Comparison of ENCODE assay signal across 17 cellular contexts in genomic region chr6:150628908-150629307, GRCh38. TPM values are rescaled to one million over a fixed set of nuclear protein-coding genes. Genes with fewer than 3 reads are reported as not detected.
DNase-seq lines count a peak whose midpoint lies in the region; ATAC-seq, FAIRE-seq and TF ChIP-seq lines count a peak whose summit lies in the region.
"Had no signal": no experiment of that assay in that cellular context is flagged by ENCODE, and none has a peak within 500 bp of the region (broad histone marks: within the 10 kb centered on the region; RNA-seq: fewer than 3 reads in every experiment).

No MANE protein-coding gene starts in this region.

- DNase-seq in activated B cell treated with CpG ODN at 0.5 μM for 24 hours (no peak), left lobe of liver (ENCODE audit: low spot score) (peak; percentile 64), progenitor cell of endocrine pancreas (ENCODE audit: low spot score, unreplicated experiment) (no peak), NCI-H226 (no peak), frontal cortex (ENCODE audit: low spot score in 2 of 2) (no peak), posterior cingulate gyrus (no peak), GM13977 (ENCODE audit: low spot score) (no peak)
- DNase-seq: CD4-positive, alpha-beta T cell; HCEC 1CT; KBM-7; NCI-H1092; NCI-H146; NCI-H2081; NCI-H510A; NCI-H82; Peyer's patch had no signal

- in situ Hi-C loops in GM13977 (cut with MboI; ENCODE audit: low pct_unique_long_range_greater_than_20kb, low sequenced_read_pairs, unreplicated experiment): no loop called here

- ATAC-seq in activated B cell treated with CpG ODN at 0.5 μM for 24 hours (ENCODE audit: low read depth) (no peak), left lobe of liver (peak; percentile 84)
- ATAC-seq: Right ventricle myocardium inferior had no signal

- no peak for FAIRE-seq in frontal cortex (lab: Jason Lieb, UNC)

- peak overlapping the region; percentile 94 for H3K27ac Mint-ChIP-seq in activated B cell treated with CpG ODN at 0.5 μM for 24 hours
- H3K27ac Mint-ChIP-seq in progenitor cell of endocrine pancreas: peak overlapping the region; percentile 53
- H3K27ac Mint-ChIP-seq: CD4-positive, alpha-beta T cell had no signal

- TF ChIP-seq CTCF in activated B cell treated with CpG ODN at 0.5 μM for 24 hours (IDR thresholded peaks at IDR 0.05) (no peak), progenitor cell of endocrine pancreas (IDR thresholded peaks at IDR 0.05; ENCODE audit: unreplicated experiment) (no peak), GM13977 (IDR thresholded peaks at IDR 0.05; ENCODE audit: extremely low read depth, insufficient read depth, missing control alignments) (no peak)

- H3K4me1 Mint-ChIP-seq in activated B cell treated with CpG ODN at 0.5 μM for 24 hours (peaks cover 90% of the 10 kb centered on the region), progenitor cell of endocrine pancreas (ENCODE audit: low read depth) (peaks cover 65% of the 10 kb centered on the region)

- no peak overlapping the region for H3K4me3 Mint-ChIP-seq in activated B cell treated with CpG ODN at 0.5 μM for 24 hours
- no peak overlapping the region for H3K4me3 Mint-ChIP-seq in progenitor cell of endocrine pancreas (ENCODE audit: low read depth)
- H3K4me3 Mint-ChIP-seq: CD4-positive, alpha-beta T cell had no signal

- POLR2A ChIA-PET in activated B cell treated with CpG ODN at 0.5 μM for 24 hours (lab: Charles Lee): no interaction called here

- H3K36me3 Mint-ChIP-seq in activated B cell treated with CpG ODN at 0.5 μM for 24 hours (ENCODE audit: low read depth) (peaks cover 28% of the 10 kb centered on the region), progenitor cell of endocrine pancreas (ENCODE audit: insufficient read depth) (peaks cover 7% of the 10 kb centered on the region)

- H3K9me3 Mint-ChIP-seq in activated B cell treated with CpG ODN at 0.5 μM for 24 hours: no peaks in the 10 kb centered on the region
- H3K9me3 Mint-ChIP-seq in progenitor cell of endocrine pancreas (ENCODE audit: low read depth): peaks cover 5% of the 10 kb centered on the region
- H3K9me3 Mint-ChIP-seq: CD4-positive, alpha-beta T cell had no signal

- H3K27me3 Mint-ChIP-seq in activated B cell treated with CpG ODN at 0.5 μM for 24 hours (no peaks in the 10 kb centered on the region), progenitor cell of endocrine pancreas (no peaks in the 10 kb centered on the region)
- H3K27me3 Mint-ChIP-seq: CD4-positive, alpha-beta T cell had no signal

- CTCF ChIA-PET in activated B cell treated with CpG ODN at 0.5 μM for 24 hours (lab: Charles Lee): no interaction called here

- intact Hi-C loops in activated B cell treated with CpG ODN at 0.5 μM for 24 hours (cut with micrococcal nuclease) (no loop called here), posterior cingulate gyrus (cut with DNase I) (no loop called here)

RNA-seq across cellular contexts. Expression of gene PLEKHG1, which starts 29.2 kb away (rescaled TPM):
- total RNA-seq in activated B cell treated with CpG ODN at 0.5 μM for 24 hours: 199 and 219 TPM in 2 replicates
- total RNA-seq in left lobe of liver: 8.0 TPM
- 38.8 and 42.2 TPM in 2 replicates for total RNA-seq in progenitor cell of endocrine pancreas
- total RNA-seq in frontal cortex: 9.0 TPM
